ENCODE assay signal across 22 cellular contexts in the genomic region with DNA sequence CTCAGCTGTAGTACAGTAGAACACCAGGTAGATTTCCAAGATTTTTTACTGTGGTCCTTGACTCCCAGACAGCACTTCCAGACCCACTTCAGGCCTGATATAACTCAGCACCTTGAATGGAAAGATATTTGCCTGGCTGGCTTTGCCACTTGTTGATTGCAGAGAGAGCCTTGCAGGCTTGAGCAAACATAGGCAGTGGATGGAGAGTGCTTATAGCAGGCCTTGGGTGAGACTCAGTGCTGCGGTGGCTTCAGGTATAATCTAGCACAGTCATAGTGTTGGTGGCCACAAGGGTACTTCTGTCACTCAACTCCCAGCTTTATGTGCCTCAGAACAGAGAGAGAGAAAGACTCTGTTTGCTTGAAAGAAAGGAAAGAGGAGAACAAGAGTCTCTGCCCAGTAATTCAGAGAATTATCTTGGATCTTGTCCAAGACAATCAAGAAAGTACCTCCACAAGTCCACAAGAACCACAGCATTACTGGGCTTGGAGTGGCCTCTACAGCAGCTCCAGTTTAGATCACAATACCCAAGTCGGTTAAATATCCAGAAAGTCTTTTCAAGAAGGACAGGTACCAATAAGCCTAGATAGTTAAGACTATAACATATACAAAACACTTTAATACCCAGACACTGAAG.
"Had no signal": no experiment of that assay in that cellular context is flagged by ENCODE, and none has a peak within 500 bp of the region (broad histone marks: within the 10 kb centered on the region; RNA-seq: fewer than 3 reads in every experiment).

No MANE protein-coding gene starts in this region.

- DNase-seq: heart left ventricle; hypothalamus; immature natural killer cell; kidney; left colon; left ventricle myocardium inferior; mammary epithelial cell; mesenchymal stem cell; naive thymus-derived CD8-positive, alpha-beta T cell; occipital lobe; spleen; stimulated activated CD4-positive, alpha-beta T cell treated with anti-CD3 and anti-CD28 coated beads, Interleukin-4, amount 100 ng/mL, for 24 hours; stimulated activated naive CD4-positive, alpha-beta T cell had no signal

- H2AFZ ChIP-seq: parathyroid adenoma had no signal

- H3K4me3 ChIP-seq: heart left ventricle, left ventricle myocardium inferior, right atrium auricular region, skin epidermis, spleen, tibial nerve had no signal

- FAIRE-seq: islet of Langerhans, kidney, urothelium cell line had no signal

- H3K27me3 ChIP-seq: heart left ventricle, neutrophil, right atrium auricular region, spleen, tibial nerve had no signal

- H3K36me3 ChIP-seq: heart left ventricle, left ventricle myocardium inferior, neutrophil, right atrium auricular region, spleen, tibial nerve had no signal

- H3K9ac ChIP-seq: parathyroid adenoma had no signal

- H3K27ac ChIP-seq: heart left ventricle, left ventricle myocardium inferior, neutrophil, parathyroid adenoma, right atrium auricular region, skin epidermis, spleen, tibial nerve had no signal

- H3K9me3 ChIP-seq: neutrophil had no signal

- H3K4me1 ChIP-seq: heart left ventricle, left ventricle myocardium inferior, parathyroid adenoma, right atrium auricular region, spleen, tibial nerve had no signal

- H3K79me2 ChIP-seq: parathyroid adenoma had no signal

- ATAC-seq: heart left ventricle; left colon; naive thymus-derived CD8-positive, alpha-beta T cell; sciatic nerve; stimulated activated effector memory CD8-positive, alpha-beta T cell treated with anti-CD3 and anti-CD28 coated beads, Interleukin-12 subunit alpha, Interleukin-12 subunit beta, amount 100 ng/mL, for 72 hours had no signal
